Comparison of ENCODE assay signal across 23 cellular contexts in the genomic region with DNA sequence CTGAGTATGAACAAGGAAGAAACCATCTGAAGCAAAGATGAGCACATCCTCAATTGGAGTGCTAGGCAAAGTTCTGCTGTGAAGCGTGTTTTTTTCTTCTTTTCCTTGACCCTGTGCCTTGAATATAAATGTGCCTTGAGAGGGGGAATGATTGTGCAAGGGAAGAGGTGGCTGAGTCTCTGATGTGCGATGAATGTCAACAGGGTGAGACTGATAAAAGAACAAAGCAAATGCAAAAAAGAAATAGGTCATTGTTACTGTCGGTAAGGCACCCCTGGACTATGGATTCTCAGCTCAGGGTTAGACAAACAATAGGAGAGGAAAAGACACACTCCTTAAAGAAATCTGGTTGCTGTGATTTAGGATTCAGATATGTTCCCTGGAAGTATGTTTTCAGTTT.
"Had no signal": no experiment of that assay in that cellular context is flagged by ENCODE, and none has a peak within 500 bp of the region (broad histone marks: within the 10 kb centered on the region; RNA-seq: fewer than 3 reads in every experiment).

No MANE protein-coding gene starts in this region.

- ATAC-seq: effector memory CD8-positive, alpha-beta T cell; esophagus mucosa; gastrocnemius medialis; heart right ventricle; left cardiac atrium; left lung; left ventricle myocardium superior; lower lobe of right lung had no signal

- H3K36me3 ChIP-seq: colonic mucosa, esophagus squamous epithelium, gastrocnemius medialis, left lung, lower lobe of right lung had no signal

- H3K27ac ChIP-seq: colonic mucosa, esophagus squamous epithelium, gastrocnemius medialis, heart right ventricle, left lung, lower lobe of right lung had no signal

- DNase-seq: cerebellar nuclear complex; colonic mucosa; cortex of kidney; effector CD8-positive, alpha-beta T cell; effector memory CD8-positive, alpha-beta T cell; esophagus squamous epithelium; foreskin fibroblast; foreskin melanocyte; gastrocnemius medialis; glutamatergic neuron; head of caudate nucleus; heart right ventricle; hypothalamus; left cardiac atrium; left lung; left ventricle myocardium superior; lower lobe of right lung; mesenchymal stem cell; midbrain had no signal

- H3K9me3 ChIP-seq: colonic mucosa, esophagus squamous epithelium, gastrocnemius medialis, heart right ventricle, left lung, lower lobe of right lung had no signal

- FAIRE-seq: endothelial cell of umbilical vein, islet of Langerhans, keratinocyte had no signal

- H3K4me1 ChIP-seq: colonic mucosa, esophagus squamous epithelium, gastrocnemius medialis, left lung, lower lobe of right lung had no signal

- H3K4me3 ChIP-seq: colonic mucosa, esophagus squamous epithelium, gastrocnemius medialis, heart right ventricle, left lung, lower lobe of right lung had no signal

- H3K27me3 ChIP-seq: colonic mucosa, esophagus squamous epithelium, gastrocnemius medialis, heart right ventricle, left lung had no signal
